Comparison of ENCODE assay signal across 8 cellular contexts in the genomic region with DNA sequence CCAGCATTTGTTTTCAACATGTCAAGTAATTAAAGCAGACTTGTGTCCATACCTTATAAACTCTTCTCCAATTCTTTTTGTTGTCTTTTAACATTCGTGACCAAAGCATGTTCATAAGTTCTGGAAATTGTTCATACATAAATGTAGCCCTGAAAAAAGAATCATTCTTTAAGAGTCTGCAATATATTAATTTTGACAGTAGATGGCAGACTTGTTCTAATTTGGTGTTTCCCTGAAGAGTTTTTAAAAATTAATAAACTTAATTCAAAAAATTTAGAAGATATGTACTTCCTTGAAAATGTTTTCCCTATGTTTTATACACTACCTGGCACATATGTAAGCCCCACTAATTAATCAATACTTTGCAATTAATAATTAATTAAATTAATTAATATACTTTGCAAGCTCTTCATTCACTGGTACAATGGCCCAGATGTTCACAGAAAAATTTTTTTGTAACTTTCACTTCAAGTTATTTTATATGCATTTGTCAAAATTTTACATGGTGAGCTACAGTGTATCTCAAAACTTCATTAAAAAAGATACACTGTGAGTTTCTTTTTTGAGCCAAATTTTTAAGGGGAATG. TPM values are rescaled to one million over a fixed set of nuclear protein-coding genes. Genes with fewer than 3 reads are reported as not detected.
DNase-seq lines count a peak whose midpoint lies in the region; ATAC-seq, FAIRE-seq and TF ChIP-seq lines count a peak whose summit lies in the region.

No MANE protein-coding gene starts in this region.

- peaks cover 4% of the 10 kb centered on the region for H3K36me3 Mint-ChIP-seq in chondrocyte (ENCODE audit: low read depth)

- H3K36me3 ChIP-seq in DOHH2 (ENCODE audit: control insufficient read depth, low read length) (peaks cover 66% of the 10 kb centered on the region), pancreas (peaks cover 0 to 25% (median 3%) of the 10 kb centered on the region in 3 donors)

- TF ChIP-seq CTCF in DOHH2 (IDR thresholded peaks at IDR 0.05; ENCODE audit: low read depth, low read length, poor library complexity, severe bottlenecking) (peak; percentile 55), LNCaP clone FGC (IDR thresholded peaks at IDR 0.05; ENCODE audit: control insufficient read depth, extremely low read depth, insufficient read depth) (peak; percentile 31), chondrocyte (IDR thresholded peaks at IDR 0.05) (peak; percentile 94), pancreas (IDR thresholded peaks at IDR 0.05) (peak in 3 of 4 donors; percentile 15 to 45 (median 39))

- H3K79me2 ChIP-seq in DOHH2 (ENCODE audit: control insufficient read depth, low read length) = peaks cover 59% of the 10 kb centered on the region

- H3K4me2 ChIP-seq in DOHH2 (ENCODE audit: low read length) = peak overlapping the region; percentile 2; the same call in 1 of the 2 replicates

- H3K27me3 Mint-ChIP-seq in chondrocyte (ENCODE audit: low read depth) = no peaks in the 10 kb centered on the region

- peak; percentile 97 for FAIRE-seq in pancreas (lab: Jason Lieb, UNC)

- H4K20me1 ChIP-seq in DOHH2 (ENCODE audit: control insufficient read depth, insufficient read depth, low read depth, low read length) = peaks cover 4% of the 10 kb centered on the region

- intact Hi-C loops in pancreas (cut with DNase I) = loop anchor here in 2 of 3 donors (10.0 kb wide), 1 partner anchor 128 kb away; no protein-coding TSS in a partner anchor

- H3K4me3 Mint-ChIP-seq in chondrocyte (ENCODE audit: unreplicated experiment) = no peak overlapping the region

- H3K9me2 ChIP-seq in DOHH2 (replicated peaks; ENCODE audit: control insufficient read depth, low read length) = no peaks in the 10 kb centered on the region

- H3K4me1 ChIP-seq in DOHH2 (ENCODE audit: control insufficient read depth, low read length) (peaks cover 36% of the 10 kb centered on the region), pancreas (peaks cover 0 to 8% (median 4%) of the 10 kb centered on the region in 3 donors)

- H3K27me3 ChIP-seq in DOHH2 (ENCODE audit: control insufficient read depth, low read length) = no peaks in the 10 kb centered on the region
- no peaks in the 10 kb centered on the region for H3K27me3 ChIP-seq in pancreas

- H3K4me3 ChIP-seq in DOHH2 (ENCODE audit: low read length) (no peak overlapping the region), LNCaP clone FGC (ENCODE audit: low read depth, low read length) (no peak overlapping the region), pancreas (no peak overlapping the region)

- H3K27ac Mint-ChIP-seq in chondrocyte (ENCODE audit: unreplicated experiment) = no peak overlapping the region

- no peaks in the 10 kb centered on the region for H3K9me3 ChIP-seq in DOHH2 (ENCODE audit: control insufficient read depth, insufficient read depth, low read length)
- no peaks in the 10 kb centered on the region for H3K9me3 ChIP-seq in pancreas

- 39 to 59% methylated on average over 1 of the region's 1 CpG for WGBS in pancreas, 2 donors

- peaks cover 18% of the 10 kb centered on the region for H3F3A ChIP-seq in DOHH2 (ENCODE audit: control insufficient read depth, insufficient read depth)

- H3K4me1 Mint-ChIP-seq in chondrocyte (ENCODE audit: low read depth) = peaks cover 32% of the 10 kb centered on the region

- DNase-seq in LNCaP clone FGC (ENCODE audit: low read depth) (no peak), chondrocyte (ENCODE audit: low spot score) (no peak), pancreas (no peak), iPS-NIHi7 (ENCODE audit: extremely low spot score) (no peak), GF-D8 (lab: John Stamatoyannopoulos, UW) (no peak)
- DNase-seq in stimulated activated CD4-positive, alpha-beta T cell treated with anti-CD3 and anti-CD28 coated beads, Interleukin-4, amount 100 ng/mL, for 1 hour = no peak

- no peaks in the 10 kb centered on the region for H3K9me3 Mint-ChIP-seq in chondrocyte (ENCODE audit: low read depth)

- H3K27ac ChIP-seq in DOHH2 (ENCODE audit: low read depth, low read length) = peak overlapping the region; percentile 28; the same call in 1 of the 2 replicates
- no peak overlapping the region for H3K27ac ChIP-seq in pancreas

- ATAC-seq in pancreas = peak in 3 of 4 donors; percentile 57 to 65 (median 64)
- no peak for ATAC-seq in GM21717 (IDR thresholded peaks at IDR 0.05; ENCODE audit: unreplicated experiment)

RNA-seq across cellular contexts. Expression of a gene that starts 42.2 kb away (rescaled TPM):
- total RNA-seq in chondrocyte (72.4 to 75.5 TPM (median 73.8 TPM) in 3 replicates), pancreas (10 to 100 TPM; 32.7 to 62.5 (median 37.9) TPM)
- 10 to 100 TPM; 23.5 to 47.6 TPM for polyA plus RNA-seq in pancreas

Comparison
In these comparisons a context has a peak if more than half of its experiments do, and no peak if none do; other contexts are left out.
1. CTCF ChIP-seq: peak in every context shown above with its lines; median percentile 94 in chondrocyte; 55 in DOHH2; 39 in pancreas; 31 in LNCaP clone FGC.